Comparison of ENCODE assay signal across 11 cellular contexts in the genomic region with DNA sequence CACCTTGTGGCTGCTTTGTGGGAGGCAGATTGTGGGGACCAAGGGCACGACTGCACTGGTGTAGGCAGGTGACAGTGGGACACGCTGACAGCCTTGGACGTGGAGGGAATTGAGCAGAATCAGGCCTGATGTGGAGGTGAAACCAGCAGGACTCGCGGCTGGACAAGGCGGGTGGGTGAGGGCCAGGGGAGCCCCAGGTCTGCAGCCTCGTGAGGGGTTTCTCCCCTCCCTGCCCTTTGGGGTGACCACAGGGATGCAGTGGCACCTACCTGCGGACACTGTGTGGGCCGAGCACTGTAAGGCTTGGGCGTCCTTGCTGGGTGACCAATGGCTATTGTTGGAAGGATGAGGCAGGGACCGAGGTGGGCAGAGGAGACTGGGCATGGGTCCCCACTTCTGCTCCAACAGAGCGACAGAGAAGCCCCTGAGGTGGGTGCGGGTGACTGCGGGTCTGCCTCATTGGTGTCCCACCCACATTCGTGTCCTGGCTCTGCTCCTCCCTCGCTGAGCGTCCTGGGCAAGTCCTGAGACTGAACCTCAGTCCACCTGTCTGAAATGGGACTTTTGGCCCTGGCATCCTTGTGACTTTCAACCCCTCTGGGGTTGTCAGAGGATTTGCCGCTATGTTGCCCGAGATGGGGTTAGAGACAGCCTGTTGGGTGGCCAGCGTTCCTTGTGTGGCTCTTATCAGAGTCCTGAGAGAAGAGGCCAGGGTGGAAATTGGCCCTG. TPM values are rescaled to one million over a fixed set of nuclear protein-coding genes. Genes with fewer than 3 reads are reported as not detected.
DNase-seq lines count a peak whose midpoint lies in the region; ATAC-seq and TF ChIP-seq lines count a peak whose summit lies in the region.
"Had no signal": no experiment of that assay in that cellular context is flagged by ENCODE, and none has a peak within 500 bp of the region (broad histone marks: within the 10 kb centered on the region; RNA-seq: fewer than 3 reads in every experiment).

No MANE protein-coding gene starts in this region.

- no peak for ATAC-seq in heart right ventricle
- no peak for ATAC-seq in Right ventricle myocardium inferior
- ATAC-seq in natural killer cell: peak in 1 of 3 donors; percentile 4
- no peak for ATAC-seq in upper lobe of right lung
- no peak for ATAC-seq in GM21526 (IDR thresholded peaks at IDR 0.05; ENCODE audit: low FRiP score, unreplicated experiment)
- ATAC-seq in HG03439 (IDR thresholded peaks at IDR 0.05; ENCODE audit: unreplicated experiment): no peak

- no peaks in the 10 kb centered on the region for H3K27me3 Mint-ChIP-seq in natural killer cell (ENCODE audit: low read depth in 2 of 2)

- no peak for TF ChIP-seq CTCF in heart right ventricle (IDR thresholded peaks at IDR 0.05)
- TF ChIP-seq CTCF in natural killer cell (IDR thresholded peaks at IDR 0.05): no peak
- no peak for TF ChIP-seq CTCF in upper lobe of right lung (IDR thresholded peaks at IDR 0.05)

- H3K9me3 Mint-ChIP-seq in natural killer cell: no peaks in the 10 kb centered on the region

- WGBS in heart right ventricle, 2 donors: 82 to 84% methylated on average over 20 of the region's 20 CpGs

- no peaks in the 10 kb centered on the region for H3K36me3 Mint-ChIP-seq in natural killer cell

- H3K36me3 ChIP-seq in heart right ventricle: no peaks in the 10 kb centered on the region
- H3K36me3 ChIP-seq in upper lobe of right lung: no peaks in the 10 kb centered on the region

- peaks cover 31 to 90% (median 82%) of the 10 kb centered on the region in 9 donors for H3K4me1 ChIP-seq in heart right ventricle
- H3K4me1 ChIP-seq in upper lobe of right lung: peaks cover 74% of the 10 kb centered on the region

- H3K9me3 ChIP-seq in heart right ventricle (no peaks in the 10 kb centered on the region), upper lobe of right lung (no peaks in the 10 kb centered on the region)

- H3K27ac Mint-ChIP-seq in natural killer cell: peak overlapping the region; percentile 79 to 97

- no peak overlapping the region for H3K4me3 ChIP-seq in heart right ventricle
- no peak overlapping the region for H3K4me3 ChIP-seq in upper lobe of right lung
- H3K4me3 ChIP-seq: SK-N-MC had no signal

- H3K27me3 ChIP-seq in heart right ventricle (no peaks in the 10 kb centered on the region), upper lobe of right lung (no peaks in the 10 kb centered on the region)

- peak overlapping the region in 9 of 10 donors; percentile 54 to 95 (median 75) for H3K27ac ChIP-seq in heart right ventricle
- peak overlapping the region; percentile 88 for H3K27ac ChIP-seq in cingulate gyrus (ENCODE audit: low read depth, low read length)
- peak overlapping the region; percentile 85 for H3K27ac ChIP-seq in upper lobe of right lung
- H3K27ac ChIP-seq: SK-N-MC had no signal

- H3K4me1 Mint-ChIP-seq in natural killer cell: peaks cover 72 to 73% of the 10 kb centered on the region in 2 donors

- intact Hi-C loops in heart right ventricle (cut with DNase I) (no loop called here), Right ventricle myocardium inferior (cut with DNase I) (loop anchor here (2.0 kb wide), 1 partner anchor 14 kb away; no protein-coding TSS in a partner anchor), natural killer cell (cut with micrococcal nuclease) (no loop called here), upper lobe of right lung (cut with DNase I) (no loop called here)

- no peak for DNase-seq in heart right ventricle
- no peak for DNase-seq in Right ventricle myocardium inferior (ENCODE audit: missing footprints)
- DNase-seq in natural killer cell: no peak
- DNase-seq in upper lobe of right lung: no peak
- no peak for DNase-seq in NCI-H69 (lab: John Stamatoyannopoulos, UW)
- DNase-seq: H7; stimulated activated naive CD4-positive, alpha-beta T cell treated with Interleukin-2 at 50 U/mL for 16 hours had no signal

- H3K4me3 Mint-ChIP-seq in natural killer cell: peak overlapping the region; percentile 68

RNA-seq across cellular contexts. Expression of gene DNM2, which starts 30.5 kb away (rescaled TPM):
- 100 to 1,000 TPM; 118 to 206 (median 135) TPM for total RNA-seq in heart right ventricle
- polyA plus RNA-seq in heart right ventricle: 100 to 1,000 TPM in 1 of 2 donors, 10 to 100 TPM in 1; 78.9 to 110 TPM
- total RNA-seq in Right ventricle myocardium inferior: 177 TPM
- total RNA-seq in natural killer cell: 100 to 1,000 TPM; 419 to 491 (median 428) TPM
- 280 TPM for total RNA-seq in upper lobe of right lung

RNA-seq across cellular contexts. Expression of gene QTRT1, which starts 47.1 kb away (rescaled TPM):
- total RNA-seq in heart right ventricle (10 to 100 TPM; 24.3 to 33.1 (median 26.5) TPM), Right ventricle myocardium inferior (28.0 TPM), natural killer cell (10 to 100 TPM; 29.0 to 37.5 (median 29.9) TPM), upper lobe of right lung (30.3 TPM)
- 10 to 100 TPM; 43.6 to 92.3 TPM for polyA plus RNA-seq in heart right ventricle
